8 cellular contexts compared by ENCODE assay signal in the genomic region with DNA sequence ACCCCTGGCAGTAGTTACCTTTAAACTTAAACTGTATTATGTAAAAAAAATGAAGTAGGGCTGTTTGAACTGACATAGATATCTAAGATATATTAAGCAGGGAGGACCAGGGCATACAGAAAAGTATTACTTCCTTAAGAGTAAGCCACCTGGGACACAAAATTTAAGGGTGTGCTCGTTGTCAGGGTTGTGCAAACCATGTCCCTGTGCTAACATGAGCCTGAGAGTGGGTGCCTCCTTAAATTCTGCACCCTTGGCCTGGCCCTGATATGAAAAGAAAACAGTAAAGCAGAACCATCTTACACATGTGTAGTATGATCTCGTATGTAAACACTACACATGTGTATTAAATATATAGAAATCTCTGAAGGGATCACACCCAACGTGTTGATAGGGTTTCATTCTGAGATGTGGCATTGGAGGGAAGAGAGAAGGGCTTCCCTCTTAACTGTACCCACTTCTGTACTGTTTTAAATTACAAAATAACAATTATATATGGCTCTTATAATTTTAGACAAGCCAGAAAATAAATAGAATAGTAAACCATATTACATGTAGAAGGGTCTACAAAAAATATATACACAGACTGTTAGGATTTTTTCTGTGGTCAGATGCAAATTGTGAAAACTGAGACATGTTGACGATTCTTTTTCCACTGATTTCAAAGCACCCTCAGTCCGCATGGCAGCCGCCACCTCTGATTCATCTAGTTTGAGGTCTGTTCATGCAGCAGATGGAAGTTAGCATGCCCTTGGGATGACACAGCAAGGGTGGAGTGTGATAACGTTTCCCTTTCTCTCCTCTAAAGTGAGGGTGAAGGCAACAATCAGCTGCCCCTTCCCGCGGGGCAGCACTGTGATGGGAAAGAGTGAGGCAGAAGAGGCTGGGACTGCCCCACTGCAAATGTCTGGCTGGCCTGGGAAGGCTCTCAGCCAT.
A peak's percentile ranks its signal among the peaks of the same experiment; 100 is the strongest.
DNase-seq lines count a peak whose midpoint lies in the region; ATAC-seq and TF ChIP-seq lines count a peak whose summit lies in the region.

No MANE protein-coding gene starts in this region.

- H3K27ac ChIP-seq in coronary artery, result no peak overlapping the region

- DNase-seq in MG63, result peak; percentile 73
- DNase-seq in coronary artery (ENCODE audit: low spot score), result peak; percentile 67
- peak; percentile 21 to 38 for DNase-seq in stimulated activated CD4-positive, alpha-beta T cell treated with anti-CD3 and anti-CD28 coated beads, Interleukin-15, amount 100 ng/mL, for 48 hours (ENCODE audit: low read depth in 2 of 2)
- no peak for DNase-seq in HPDE6-E6E7 (ENCODE audit: extremely low spot score)
- DNase-seq in activated CD4-positive, CD25-positive, alpha-beta regulatory T cell treated with anti-CD3 and anti-CD28 coated beads, Interleukin-2, amount 50 U/mL, for 72 hours, result no peak
- DNase-seq in amygdala (lab: John Stamatoyannopoulos, UW), result no peak

- H3K9me3 ChIP-seq in MG63, result no peaks in the 10 kb centered on the region

- H3K4me3 ChIP-seq in MG63 (no peak overlapping the region), coronary artery (no peak overlapping the region)

- H3K27me3 ChIP-seq in MG63, result no peaks in the 10 kb centered on the region

- ATAC-seq in GM18517 (IDR thresholded peaks at IDR 0.05; ENCODE audit: unreplicated experiment) (peak; percentile 50), GM19463 (IDR thresholded peaks at IDR 0.05; ENCODE audit: unreplicated experiment) (no peak)

- TF ChIP-seq CTCF in coronary artery (IDR thresholded peaks at IDR 0.05), result no peak

- H3K36me3 ChIP-seq in MG63, result no peaks in the 10 kb centered on the region

Comparison
In these comparisons a context has a peak if more than half of its experiments do, and no peak if none do; other contexts are left out.
1. DNase-seq: peak in MG63 (single experiment), coronary artery (single experiment) and stimulated activated CD4-positive, alpha-beta T cell treated with anti-CD3 and anti-CD28 coated beads, Interleukin-15, amount 100 ng/mL, for 48 hours (2 of 2); none in HPDE6-E6E7 (single experiment), activated CD4-positive, CD25-positive, alpha-beta regulatory T cell treated with anti-CD3 and anti-CD28 coated beads, Interleukin-2, amount 50 U/mL, for 72 hours (single experiment) and amygdala (0 of 56).